In the genomic region with DNA sequence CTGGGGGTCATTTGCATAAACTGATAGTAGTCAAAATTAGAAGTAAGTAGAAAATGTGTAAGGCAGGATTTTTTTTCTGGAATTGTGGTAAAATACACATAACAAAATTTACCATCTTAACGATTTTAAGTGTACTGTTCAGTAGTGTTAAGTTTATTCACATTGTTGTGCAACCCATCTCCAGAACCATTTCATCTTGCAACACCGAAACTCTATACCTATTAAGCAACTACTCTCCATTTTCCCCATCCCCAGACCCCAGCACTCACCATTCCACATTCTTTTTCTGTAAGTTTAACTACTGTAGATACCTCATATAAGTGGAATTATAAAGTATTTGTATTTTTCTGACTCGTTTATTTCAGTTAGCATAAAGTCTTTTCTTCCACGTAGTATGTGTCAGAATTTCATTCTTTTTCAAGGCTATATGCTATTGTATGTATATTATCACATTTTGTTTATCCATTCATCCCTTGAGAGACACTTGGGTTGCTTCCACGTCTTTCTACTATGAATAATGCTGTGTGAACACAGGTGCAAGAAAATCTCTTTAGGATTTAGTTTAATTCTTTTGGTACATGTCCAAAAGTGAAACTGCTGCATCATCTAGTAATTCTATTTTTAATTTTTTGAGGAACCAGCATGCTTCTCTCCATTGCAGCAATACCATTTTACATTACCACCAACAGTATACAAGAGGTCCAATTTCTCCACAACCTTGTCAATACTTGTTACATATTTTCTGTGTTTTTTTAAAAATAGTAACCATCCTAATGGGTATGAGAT, we compare ENCODE assay signal across 1 cellular context.
TF ChIP-seq lines count a peak whose summit lies in the region.

No MANE protein-coding gene starts in this region.

TF ChIP-seq in K562, 482 proteins besides CTCF, POLR2A, EP300 and RAD21 (continued from another document):
- TF ChIP-seq, protein P1, sequence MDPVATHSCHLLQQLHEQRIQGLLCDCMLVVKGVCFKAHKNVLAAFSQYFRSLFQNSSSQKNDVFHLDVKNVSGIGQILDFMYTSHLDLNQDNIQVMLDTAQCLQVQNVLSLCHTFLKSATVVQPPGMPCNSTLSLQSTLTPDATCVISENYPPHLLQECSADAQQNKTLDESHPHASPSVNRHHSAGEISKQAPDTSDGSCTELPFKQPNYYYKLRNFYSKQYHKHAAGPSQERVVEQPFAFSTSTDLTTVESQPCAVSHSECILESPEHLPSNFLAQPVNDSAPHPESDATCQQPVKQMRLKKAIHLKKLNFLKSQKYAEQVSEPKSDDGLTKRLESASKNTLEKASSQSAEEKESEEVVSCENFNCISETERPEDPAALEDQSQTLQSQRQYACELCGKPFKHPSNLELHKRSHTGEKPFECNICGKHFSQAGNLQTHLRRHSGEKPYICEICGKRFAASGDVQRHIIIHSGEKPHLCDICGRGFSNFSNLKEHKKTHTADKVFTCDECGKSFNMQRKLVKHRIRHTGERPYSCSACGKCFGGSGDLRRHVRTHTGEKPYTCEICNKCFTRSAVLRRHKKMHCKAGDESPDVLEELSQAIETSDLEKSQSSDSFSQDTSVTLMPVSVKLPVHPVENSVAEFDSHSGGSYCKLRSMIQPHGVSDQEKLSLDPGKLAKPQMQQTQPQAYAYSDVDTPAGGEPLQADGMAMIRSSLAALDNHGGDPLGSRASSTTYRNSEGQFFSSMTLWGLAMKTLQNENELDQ (CRISPR knock-in tag; IDR thresholded peaks at IDR 0.05; ENCODE audit: borderline replicate concordance): no peak
- TF ChIP-seq NFE2 (IDR thresholded peaks at IDR 0.05; ENCODE audit: low read depth) (0 out of 2 replicates have a peak, but pooled peaks have one; percentile 28), CEBPB (tag; IDR thresholded peaks at IDR 0.05) (peak; percentile 43)
